ENCODE assay signal across 1 cellular context in genomic region chr7:32892521-32893224, GRCh38.
TF ChIP-seq lines count a peak whose summit lies in the region.

No MANE protein-coding gene starts in this region.

TF ChIP-seq in HepG2, 621 proteins besides CTCF, POLR2A, EP300 and RAD21 (continued from another document and continues in another):
- TF ChIP-seq NONO (IDR thresholded peaks at IDR 0.05): no peak
- TF ChIP-seq NONO (CRISPR knock-in tag; conservative IDR thresholded peaks at IDR 0.05): peak; percentile 20; the same call in 1 of the 2 replicates
- TF ChIP-seq MED8 (CRISPR knock-in tag; IDR thresholded peaks at IDR 0.05; ENCODE audit: insufficient replicate concordance): no peak
- no peak for TF ChIP-seq MXI1 (IDR thresholded peaks at IDR 0.05; ENCODE audit: borderline replicate concordance, low read depth, low read length)
- no peak for TF ChIP-seq IRX3 (CRISPR knock-in tag; IDR thresholded peaks at IDR 0.05; ENCODE audit: borderline replicate concordance, low read depth)
- no peak for TF ChIP-seq ZNF264 (CRISPR knock-in tag; IDR thresholded peaks at IDR 0.05)
- TF ChIP-seq MYNN (CRISPR knock-in tag; IDR thresholded peaks at IDR 0.05; ENCODE audit: low read depth): no peak
- 0 out of 2 replicates have a peak, but pooled peaks have one; percentile 20 for TF ChIP-seq PCBP1 (IDR thresholded peaks at IDR 0.05; ENCODE audit: borderline replicate concordance, low read depth, low read length)
- TF ChIP-seq NFE2 (CRISPR knock-in tag; IDR thresholded peaks at IDR 0.05): no peak
- peak; percentile 2; the same call in 1 of the 2 replicates for TF ChIP-seq ZNF746 (CRISPR knock-in tag; IDR thresholded peaks at IDR 0.05)
- no peak for TF ChIP-seq CBX2 (IDR thresholded peaks at IDR 0.05; ENCODE audit: low read depth, low read length)
- no peak for TF ChIP-seq CBX2 (CRISPR knock-in tag; IDR thresholded peaks at IDR 0.05; ENCODE audit: low read depth)
- TF ChIP-seq PATZ1 (CRISPR knock-in tag; IDR thresholded peaks at IDR 0.05): peak; percentile 60
- TF ChIP-seq ZNF784 (CRISPR knock-in tag; IDR thresholded peaks at IDR 0.05; ENCODE audit: borderline replicate concordance): peak; percentile 40; the same call in 1 of the 2 replicates
- no peak for TF ChIP-seq ZNF326 (CRISPR knock-in tag; IDR thresholded peaks at IDR 0.05; ENCODE audit: borderline replicate concordance)
- TF ChIP-seq ZNF382 (CRISPR knock-in tag; IDR thresholded peaks at IDR 0.05; ENCODE audit: borderline replicate concordance): no peak
- no peak for TF ChIP-seq ZNF512B (CRISPR knock-in tag; IDR thresholded peaks at IDR 0.05; ENCODE audit: borderline replicate concordance)
- TF ChIP-seq ZNF572 (CRISPR knock-in tag; IDR thresholded peaks at IDR 0.05): no peak
- peak; percentile 55 for TF ChIP-seq ZNF501 (CRISPR knock-in tag; IDR thresholded peaks at IDR 0.05)
- 0 out of 2 replicates have a peak, but pooled peaks have one; percentile 27 for TF ChIP-seq ZFP82 (CRISPR knock-in tag; IDR thresholded peaks at IDR 0.05; ENCODE audit: borderline replicate concordance)
- no peak for TF ChIP-seq SNAPC5 (CRISPR knock-in tag; IDR thresholded peaks at IDR 0.05; ENCODE audit: borderline replicate concordance)
- TF ChIP-seq NCOR1 (IDR thresholded peaks at IDR 0.05; ENCODE audit: borderline replicate concordance, low read length): no peak; the same call in 1 of the 2 replicates
- peak; percentile 53; the same call in 1 of the 2 replicates for TF ChIP-seq ZNF317 (CRISPR knock-in tag; IDR thresholded peaks at IDR 0.05)
- no peak for TF ChIP-seq HDAC1 (CRISPR knock-in tag; IDR thresholded peaks at IDR 0.05)
- TF ChIP-seq NFATC3 (CRISPR knock-in tag; IDR thresholded peaks at IDR 0.05): 0 out of 2 replicates have a peak, but pooled peaks have one; percentile 4
- no peak for TF ChIP-seq HOXA3 (CRISPR knock-in tag; IDR thresholded peaks at IDR 0.05)
- TF ChIP-seq ZNF12 (CRISPR knock-in tag; IDR thresholded peaks at IDR 0.05): peak; percentile 79
- no peak for TF ChIP-seq ZNF576 (CRISPR knock-in tag; IDR thresholded peaks at IDR 0.05)
- TF ChIP-seq ZNF205 (CRISPR knock-in tag; IDR thresholded peaks at IDR 0.05): no peak
- TF ChIP-seq ZNF331 (CRISPR knock-in tag; IDR thresholded peaks at IDR 0.05): no peak
- TF ChIP-seq ZBTB42 (CRISPR knock-in tag; IDR thresholded peaks at IDR 0.05): no peak
- peak; percentile 40; the same call in 1 of the 2 replicates for TF ChIP-seq TARDBP (CRISPR knock-in tag; IDR thresholded peaks at IDR 0.05)
- peak; percentile 16; the same call in 1 of the 2 replicates for TF ChIP-seq HNRNPL (IDR thresholded peaks at IDR 0.05; ENCODE audit: low read depth, low read length)
- no peak for TF ChIP-seq FOSL2 (CRISPR knock-in tag; IDR thresholded peaks at IDR 0.05)
- TF ChIP-seq POLR2G (IDR thresholded peaks at IDR 0.05; ENCODE audit: low read depth, low read length): peak; percentile 50
- no peak for TF ChIP-seq ZNF34 (CRISPR knock-in tag; IDR thresholded peaks at IDR 0.05; ENCODE audit: borderline replicate concordance)
- TF ChIP-seq ZNF446 (CRISPR knock-in tag; IDR thresholded peaks at IDR 0.05): no peak; the same call in 1 of the 2 replicates
- TF ChIP-seq PHF5A (CRISPR knock-in tag; IDR thresholded peaks at IDR 0.05; ENCODE audit: low read depth, unreplicated experiment): peak; percentile 3
- no peak for TF ChIP-seq ZBTB38 (CRISPR knock-in tag; IDR thresholded peaks at IDR 0.05)
- TF ChIP-seq POGK (CRISPR knock-in tag; conservative IDR thresholded peaks at IDR 0.05): no peak
- TF ChIP-seq FOSL1 (CRISPR knock-in tag; IDR thresholded peaks at IDR 0.05; ENCODE audit: borderline replicate concordance): no peak
- TF ChIP-seq ZNF790 (CRISPR knock-in tag; IDR thresholded peaks at IDR 0.05; ENCODE audit: borderline replicate concordance): no peak
- no peak; the same call in 1 of the 2 replicates for TF ChIP-seq ZNF142 (CRISPR knock-in tag; IDR thresholded peaks at IDR 0.05)
- no peak for TF ChIP-seq FIP1L1 (IDR thresholded peaks at IDR 0.05; ENCODE audit: borderline replicate concordance, insufficient read depth, low read depth, low read length)
- 0 out of 2 replicates have a peak, but pooled peaks have one; percentile 40 for TF ChIP-seq ZNF343 (CRISPR knock-in tag; IDR thresholded peaks at IDR 0.05)
- no peak for TF ChIP-seq TRIM24 (CRISPR knock-in tag; IDR thresholded peaks at IDR 0.05)
- TF ChIP-seq ZNF749 (CRISPR knock-in tag; IDR thresholded peaks at IDR 0.05; ENCODE audit: borderline replicate concordance): no peak
- TF ChIP-seq GATA4 (IDR thresholded peaks at IDR 0.05; ENCODE audit: borderline replicate concordance, low read depth): no peak
- peak; percentile 56; the same call in 1 of the 2 replicates for TF ChIP-seq UBTF (CRISPR knock-in tag; IDR thresholded peaks at IDR 0.05)
- TF ChIP-seq ZNF354B (CRISPR knock-in tag; IDR thresholded peaks at IDR 0.05): peak; percentile 60; the same call in 1 of the 2 replicates
- TF ChIP-seq FOXP1 (IDR thresholded peaks at IDR 0.05): no peak
- TF ChIP-seq FOXP1 (CRISPR knock-in tag; IDR thresholded peaks at IDR 0.05): 0 out of 2 replicates have a peak, but pooled peaks have one; percentile 20
- no peak for TF ChIP-seq EED (CRISPR knock-in tag; IDR thresholded peaks at IDR 0.05)
- no peak for TF ChIP-seq BRCA1 (CRISPR knock-in tag; IDR thresholded peaks at IDR 0.05)
